In the genomic region with DNA sequence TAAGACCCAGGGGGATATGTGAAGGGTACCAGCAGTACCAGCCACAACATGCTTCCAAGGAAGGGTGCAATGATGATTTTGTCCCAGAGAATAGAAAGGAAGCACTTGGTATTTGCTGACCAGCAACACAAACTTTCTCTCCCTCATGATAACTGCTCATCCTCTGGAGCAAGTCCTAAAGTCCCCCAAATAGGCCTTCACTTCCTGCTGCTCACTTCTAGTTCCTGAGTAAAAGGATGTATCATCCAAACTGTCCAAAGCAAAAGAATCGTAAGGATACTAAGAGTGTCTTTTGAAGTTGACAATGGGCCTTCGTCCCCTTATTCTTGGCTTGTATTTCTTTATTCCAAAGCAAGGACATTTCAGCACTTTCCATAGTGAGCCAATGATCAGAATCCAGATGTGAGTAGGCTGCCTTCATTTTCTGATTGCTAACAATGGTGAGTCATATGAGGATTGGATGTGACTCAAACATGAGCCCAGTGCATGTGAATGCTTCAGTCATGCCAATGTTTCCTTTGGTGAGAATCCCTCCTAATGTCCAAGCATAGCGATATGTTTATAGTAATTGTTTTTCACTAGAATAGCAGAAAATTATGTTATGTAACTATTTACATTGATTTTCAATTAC, we compare ENCODE assay signal across 12 cellular contexts.
A peak's percentile ranks its signal among the peaks of the same experiment; 100 is the strongest.
DNase-seq lines count a peak whose midpoint lies in the region; ATAC-seq and TF ChIP-seq lines count a peak whose summit lies in the region.
"Had no signal": no experiment of that assay in that cellular context is flagged by ENCODE, and none has a peak within 500 bp of the region (broad histone marks: within the 10 kb centered on the region; RNA-seq: fewer than 3 reads in every experiment).

No MANE protein-coding gene starts in this region.

- CTCF ChIA-PET in A673 (lab: Charles Lee): no interaction called here
- CTCF ChIA-PET in WTC11 (lab: Charles Lee): no interaction called here

- no peak overlapping the region for H3K27ac ChIP-seq in A673 (ENCODE audit: low read depth, low read length, poor library complexity, severe bottlenecking)
- H3K27ac ChIP-seq in lung (ENCODE audit: low read depth in 1 of 2, low read length in 1 of 2): no peak overlapping the region
- no peak overlapping the region for H3K27ac ChIP-seq in thyroid gland

- intact Hi-C loops in A673 (cut with micrococcal nuclease; ENCODE audit: unreplicated experiment): no loop called here
- intact Hi-C loops in thyroid gland (cut with DNase I): no loop called here

- POLR2A ChIA-PET in A673 (lab: Charles Lee; ENCODE audit: low non-redundant PET) (no interaction called here), WTC11 (lab: Charles Lee) (no interaction called here)

- TF ChIP-seq CTCF in A673 (conservative IDR thresholded peaks at IDR 0.05; ENCODE audit: low read depth, low read length) (no peak), lung (IDR thresholded peaks at IDR 0.05; ENCODE audit: control extremely low read depth, extremely low read depth) (no peak), WTC11 (IDR thresholded peaks at IDR 0.05) (no peak), thyroid gland (IDR thresholded peaks at IDR 0.05) (no peak)

- DNase-seq in A673 (ENCODE audit: low spot score): peak; percentile 33
- DNase-seq in HS-5 (ENCODE audit: low read depth): peak; percentile 81
- DNase-seq in dermis blood vessel endothelial cell: peak; percentile 3
- DNase-seq in lung (ENCODE audit: low spot score): no peak
- DNase-seq in WTC11 (ENCODE audit: low spot score): no peak
- DNase-seq in thyroid gland: no peak
- DNase-seq: activated CD4-positive, alpha-beta memory T cell treated with anti-CD3 and anti-CD28 coated beads for 36 hours; KBM-7; NCI-H510A treated with DMSO at 0.1 percent for 48 hours had no signal

- no peak for TF ChIP-seq POLR2A in thyroid gland (IDR thresholded peaks at IDR 0.05)

- H3K27me3 ChIP-seq in A673 (replicated peaks; ENCODE audit: insufficient read depth, low read depth, low read length, poor library complexity): no peaks in the 10 kb centered on the region
- H3K27me3 ChIP-seq in lung (ENCODE audit: control insufficient read depth, insufficient read depth): no peaks in the 10 kb centered on the region
- no peaks in the 10 kb centered on the region for H3K27me3 ChIP-seq in thyroid gland

- no peaks in the 10 kb centered on the region for H3K36me3 Mint-ChIP-seq in WTC11
- H3K36me3 Mint-ChIP-seq: activated CD4-positive, alpha-beta memory T cell treated with anti-CD3 and anti-CD28 coated beads for 36 hours had no signal

- H3K27me3 Mint-ChIP-seq in WTC11 (ENCODE audit: low read depth): no peaks in the 10 kb centered on the region
- H3K27me3 Mint-ChIP-seq: activated CD4-positive, alpha-beta memory T cell treated with anti-CD3 and anti-CD28 coated beads for 36 hours had no signal

- H3K4me3 Mint-ChIP-seq in WTC11: no peak overlapping the region
- H3K4me3 Mint-ChIP-seq: activated CD4-positive, alpha-beta memory T cell treated with anti-CD3 and anti-CD28 coated beads for 36 hours had no signal

- H3K36me3 ChIP-seq in A673 (ENCODE audit: insufficient read depth, low read length, poor library complexity, severe bottlenecking): no peaks in the 10 kb centered on the region
- H3K36me3 ChIP-seq in lung (ENCODE audit: control insufficient read depth in 2 of 2, insufficient read depth in 2 of 2, low read length in 2 of 2): no peaks in the 10 kb centered on the region
- no peaks in the 10 kb centered on the region for H3K36me3 ChIP-seq in thyroid gland

- H3K4me1 ChIP-seq in A673 (ENCODE audit: insufficient read depth, low read length, poor library complexity, severe bottlenecking) (peaks cover 24% of the 10 kb centered on the region), lung (ENCODE audit: control insufficient read depth in 2 of 2, insufficient read depth in 2 of 2, low read length in 2 of 2) (peaks cover 0 to 2% of the 10 kb centered on the region in 2 donors), thyroid gland (no peaks in the 10 kb centered on the region)

- ATAC-seq in lung (ENCODE audit: insufficient read depth, low FRiP score) (peak; percentile 47), WTC11 (no peak), GM19023 (IDR thresholded peaks at IDR 0.05; ENCODE audit: unreplicated experiment) (no peak), GM21515 (IDR thresholded peaks at IDR 0.05; ENCODE audit: unreplicated experiment) (no peak)

- 74 to 84% methylated on average over 3 of the region's 3 CpGs for WGBS in lung, 2 donors
- 78 to 82% methylated on average over 3 of the region's 3 CpGs for WGBS in thyroid gland, 2 donors

- BruUV-seq in A673 (replicated peaks; lab: Mats Ljungman, UMichigan): no TSS peak

- H3K9me3 ChIP-seq in A673 (ENCODE audit: low read depth, low read length, poor library complexity, severe bottlenecking) (no peaks in the 10 kb centered on the region), lung (ENCODE audit: control insufficient read depth in 2 of 2, insufficient read depth in 1 of 2, low read length in 1 of 2) (no peaks in the 10 kb centered on the region), thyroid gland (no peaks in the 10 kb centered on the region)

- no peak overlapping the region for H3K27ac Mint-ChIP-seq in WTC11
- H3K27ac Mint-ChIP-seq: activated CD4-positive, alpha-beta memory T cell treated with anti-CD3 and anti-CD28 coated beads for 36 hours had no signal

- no peaks in the 10 kb centered on the region for H3K4me1 Mint-ChIP-seq in WTC11

- H3K4me3 ChIP-seq in A673 (ENCODE audit: low read depth, low read length, poor library complexity, severe bottlenecking): no peak overlapping the region
- no peak overlapping the region for H3K4me3 ChIP-seq in lung
- H3K4me3 ChIP-seq in thyroid gland (replicated peaks in 1 of 3): no peak overlapping the region
- H3K4me3 ChIP-seq: skin epidermis had no signal

- H3K9me3 Mint-ChIP-seq in WTC11: no peaks in the 10 kb centered on the region
- H3K9me3 Mint-ChIP-seq: activated CD4-positive, alpha-beta memory T cell treated with anti-CD3 and anti-CD28 coated beads for 36 hours had no signal

TF ChIP-seq in WTC11, 78 proteins besides CTCF, POLR2A, EP300 and RAD21:
- TF ChIP-seq, protein P1, sequence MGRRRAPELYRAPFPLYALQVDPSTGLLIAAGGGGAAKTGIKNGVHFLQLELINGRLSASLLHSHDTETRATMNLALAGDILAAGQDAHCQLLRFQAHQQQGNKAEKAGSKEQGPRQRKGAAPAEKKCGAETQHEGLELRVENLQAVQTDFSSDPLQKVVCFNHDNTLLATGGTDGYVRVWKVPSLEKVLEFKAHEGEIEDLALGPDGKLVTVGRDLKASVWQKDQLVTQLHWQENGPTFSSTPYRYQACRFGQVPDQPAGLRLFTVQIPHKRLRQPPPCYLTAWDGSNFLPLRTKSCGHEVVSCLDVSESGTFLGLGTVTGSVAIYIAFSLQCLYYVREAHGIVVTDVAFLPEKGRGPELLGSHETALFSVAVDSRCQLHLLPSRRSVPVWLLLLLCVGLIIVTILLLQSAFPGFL (CRISPR knock-in tag; IDR thresholded peaks at IDR 0.05; ENCODE audit: borderline replicate concordance): no peak
- TF ChIP-seq, protein P2, sequence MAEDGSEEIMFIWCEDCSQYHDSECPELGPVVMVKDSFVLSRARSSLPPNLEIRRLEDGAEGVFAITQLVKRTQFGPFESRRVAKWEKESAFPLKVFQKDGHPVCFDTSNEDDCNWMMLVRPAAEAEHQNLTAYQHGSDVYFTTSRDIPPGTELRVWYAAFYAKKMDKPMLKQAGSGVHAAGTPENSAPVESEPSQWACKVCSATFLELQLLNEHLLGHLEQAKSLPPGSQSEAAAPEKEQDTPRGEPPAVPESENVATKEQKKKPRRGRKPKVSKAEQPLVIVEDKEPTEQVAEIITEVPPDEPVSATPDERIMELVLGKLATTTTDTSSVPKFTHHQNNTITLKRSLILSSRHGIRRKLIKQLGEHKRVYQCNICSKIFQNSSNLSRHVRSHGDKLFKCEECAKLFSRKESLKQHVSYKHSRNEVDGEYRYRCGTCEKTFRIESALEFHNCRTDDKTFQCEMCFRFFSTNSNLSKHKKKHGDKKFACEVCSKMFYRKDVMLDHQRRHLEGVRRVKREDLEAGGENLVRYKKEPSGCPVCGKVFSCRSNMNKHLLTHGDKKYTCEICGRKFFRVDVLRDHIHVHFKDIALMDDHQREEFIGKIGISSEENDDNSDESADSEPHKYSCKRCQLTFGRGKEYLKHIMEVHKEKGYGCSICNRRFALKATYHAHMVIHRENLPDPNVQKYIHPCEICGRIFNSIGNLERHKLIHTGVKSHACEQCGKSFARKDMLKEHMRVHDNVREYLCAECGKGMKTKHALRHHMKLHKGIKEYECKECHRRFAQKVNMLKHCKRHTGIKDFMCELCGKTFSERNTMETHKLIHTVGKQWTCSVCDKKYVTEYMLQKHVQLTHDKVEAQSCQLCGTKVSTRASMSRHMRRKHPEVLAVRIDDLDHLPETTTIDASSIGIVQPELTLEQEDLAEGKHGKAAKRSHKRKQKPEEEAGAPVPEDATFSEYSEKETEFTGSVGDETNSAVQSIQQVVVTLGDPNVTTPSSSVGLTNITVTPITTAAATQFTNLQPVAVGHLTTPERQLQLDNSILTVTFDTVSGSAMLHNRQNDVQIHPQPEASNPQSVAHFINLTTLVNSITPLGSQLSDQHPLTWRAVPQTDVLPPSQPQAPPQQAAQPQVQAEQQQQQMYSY (CRISPR knock-in tag; IDR thresholded peaks at IDR 0.05): no peak
- TF ChIP-seq ZNF121 (CRISPR knock-in tag; IDR thresholded peaks at IDR 0.05) (no peak), ZNF232 (CRISPR knock-in tag; IDR thresholded peaks at IDR 0.05) (no peak), NR2C2 (CRISPR knock-in tag; IDR thresholded peaks at IDR 0.05) (no peak), NFATC4 (CRISPR knock-in tag; IDR thresholded peaks at IDR 0.05) (no peak), SMAD4 (CRISPR knock-in tag; IDR thresholded peaks at IDR 0.05) (no peak), GRHL2 (CRISPR knock-in tag; IDR thresholded peaks at IDR 0.05; ENCODE audit: insufficient replicate concordance, severe bottlenecking) (no peak)
- TF ChIP-seq, protein P3, sequence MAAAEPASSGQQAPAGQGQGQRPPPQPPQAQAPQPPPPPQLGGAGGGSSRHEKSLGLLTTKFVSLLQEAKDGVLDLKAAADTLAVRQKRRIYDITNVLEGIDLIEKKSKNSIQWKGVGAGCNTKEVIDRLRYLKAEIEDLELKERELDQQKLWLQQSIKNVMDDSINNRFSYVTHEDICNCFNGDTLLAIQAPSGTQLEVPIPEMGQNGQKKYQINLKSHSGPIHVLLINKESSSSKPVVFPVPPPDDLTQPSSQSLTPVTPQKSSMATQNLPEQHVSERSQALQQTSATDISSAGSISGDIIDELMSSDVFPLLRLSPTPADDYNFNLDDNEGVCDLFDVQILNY (CRISPR knock-in tag; IDR thresholded peaks at IDR 0.05): no peak
- TF ChIP-seq, protein P4, sequence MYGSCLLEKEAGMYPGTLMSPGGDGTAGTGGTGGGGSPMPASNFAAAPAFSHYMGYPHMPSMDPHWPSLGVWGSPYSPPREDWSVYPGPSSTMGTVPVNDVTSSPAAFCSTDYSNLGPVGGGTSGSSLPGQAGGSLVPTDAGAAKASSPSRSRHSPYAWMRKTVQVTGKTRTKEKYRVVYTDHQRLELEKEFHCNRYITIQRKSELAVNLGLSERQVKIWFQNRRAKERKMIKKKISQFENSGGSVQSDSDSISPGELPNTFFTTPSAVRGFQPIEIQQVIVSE (CRISPR knock-in tag; IDR thresholded peaks at IDR 0.05; ENCODE audit: borderline replicate concordance): no peak

Comparison
In these comparisons a context has a peak if more than half of its experiments do, and no peak if none do; other contexts are left out.
1. DNase-seq: peak in A673 (single experiment), HS-5 (single experiment) and dermis blood vessel endothelial cell (single experiment); none in lung (single experiment), WTC11 (single experiment) and thyroid gland (0 of 2).